14 cellular contexts compared by ENCODE assay signal in genomic region chr13:50942630-50943311, GRCh38. TPM values are rescaled to one million over a fixed set of nuclear protein-coding genes. Genes with fewer than 3 reads are reported as not detected.
DNase-seq lines count a peak whose midpoint lies in the region; ATAC-seq and TF ChIP-seq lines count a peak whose summit lies in the region.
"Had no signal": no experiment of that assay in that cellular context is flagged by ENCODE, and none has a peak within 500 bp of the region (broad histone marks: within the 10 kb centered on the region; RNA-seq: fewer than 3 reads in every experiment).

No MANE protein-coding gene starts in this region.

- no peak for TF ChIP-seq CTCF in WTC11 (IDR thresholded peaks at IDR 0.05)

- no peak for DNase-seq in activated naive CD4-positive, alpha-beta T cell treated with anti-CD3 and anti-CD28 coated beads, Interleukin-2, amount 50 U/mL, for 72 hours (ENCODE audit: low spot score in 2 of 2)
- no peak for DNase-seq in activated naive CD4-positive, alpha-beta T cell treated with anti-CD3 and anti-CD28 coated beads, Interleukin-2, amount 10 ng/mL, durations not matched to agents 7 days and 5 days
- DNase-seq in WTC11 (ENCODE audit: low spot score), result no peak
- peak; percentile 3 for DNase-seq in iPS DF 19.7 (ENCODE audit: low read depth, low spot score)
- DNase-seq in stimulated activated naive CD8-positive, alpha-beta T cell treated with anti-CD3 and anti-CD28 coated beads, Interleukin-15, amount 100 ng/mL, for 72 hours, result no peak
- no peak for DNase-seq in activated gamma-delta T cell treated with Interleukin-2 at 50 U/mL for 16 hours
- DNase-seq: EL; H9; KG1; NCI-H1092; NCI-H2107; NCI-H69; NK-92 treated with Interleukin-12 subunit alpha and Interleukin-12 subunit beta, amount 100 ng/mL, for 24 hours had no signal

- no peaks in the 10 kb centered on the region for H3K4me1 Mint-ChIP-seq in activated naive CD4-positive, alpha-beta T cell treated with anti-CD3 and anti-CD28 coated beads, Interleukin-2, amount 10 ng/mL, durations not matched to agents 7 days and 5 days
- peaks cover 6% of the 10 kb centered on the region for H3K4me1 Mint-ChIP-seq in WTC11
- peaks cover 18% of the 10 kb centered on the region for H3K4me1 Mint-ChIP-seq in stimulated activated naive CD8-positive, alpha-beta T cell treated with anti-CD3 and anti-CD28 coated beads, Interleukin-15, amount 100 ng/mL, for 72 hours

- CTCF ChIA-PET in activated naive CD4-positive, alpha-beta T cell treated with anti-CD3 and anti-CD28 coated beads, Interleukin-2, amount 10 ng/mL, durations not matched to agents 7 days and 5 days (lab: Charles Lee), result no interaction called here
- CTCF ChIA-PET in WTC11 (lab: Charles Lee), result no interaction called here

- peak; percentile 29 to 34 for ATAC-seq in activated naive CD4-positive, alpha-beta T cell treated with anti-CD3 and anti-CD28 coated beads, Interleukin-2, amount 50 U/mL, for 72 hours
- peak; percentile 80 for ATAC-seq in WTC11
- ATAC-seq in stimulated activated naive CD8-positive, alpha-beta T cell treated with anti-CD3 and anti-CD28 coated beads, Interleukin-15, amount 100 ng/mL, for 72 hours, result peak; percentile 67
- ATAC-seq in GM18861 (IDR thresholded peaks at IDR 0.05; ENCODE audit: unreplicated experiment), result no peak

- no peaks in the 10 kb centered on the region for H3K27me3 Mint-ChIP-seq in activated naive CD4-positive, alpha-beta T cell treated with anti-CD3 and anti-CD28 coated beads, Interleukin-2, amount 10 ng/mL, durations not matched to agents 7 days and 5 days
- H3K27me3 Mint-ChIP-seq in WTC11 (ENCODE audit: low read depth), result no peaks in the 10 kb centered on the region
- no peaks in the 10 kb centered on the region for H3K27me3 Mint-ChIP-seq in stimulated activated naive CD8-positive, alpha-beta T cell treated with anti-CD3 and anti-CD28 coated beads, Interleukin-15, amount 100 ng/mL, for 72 hours

- H3K36me3 Mint-ChIP-seq in activated naive CD4-positive, alpha-beta T cell treated with anti-CD3 and anti-CD28 coated beads, Interleukin-2, amount 50 U/mL, for 72 hours, result peaks cover 9 to 30% of the 10 kb centered on the region in 2 donors
- H3K36me3 Mint-ChIP-seq in activated naive CD4-positive, alpha-beta T cell treated with anti-CD3 and anti-CD28 coated beads, Interleukin-2, amount 10 ng/mL, durations not matched to agents 7 days and 5 days, result peaks cover 66% of the 10 kb centered on the region
- H3K36me3 Mint-ChIP-seq in WTC11, result peaks cover 12% of the 10 kb centered on the region

- peak overlapping the region in 1 of 2 donors; percentile 18 for H3K27ac Mint-ChIP-seq in activated naive CD4-positive, alpha-beta T cell treated with anti-CD3 and anti-CD28 coated beads, Interleukin-2, amount 50 U/mL, for 72 hours
- H3K27ac Mint-ChIP-seq in activated naive CD4-positive, alpha-beta T cell treated with anti-CD3 and anti-CD28 coated beads, Interleukin-2, amount 10 ng/mL, durations not matched to agents 7 days and 5 days, result no peak overlapping the region
- H3K27ac Mint-ChIP-seq in WTC11, result no peak overlapping the region
- H3K27ac Mint-ChIP-seq in stimulated activated naive CD8-positive, alpha-beta T cell treated with anti-CD3 and anti-CD28 coated beads, Interleukin-15, amount 100 ng/mL, for 72 hours, result peak overlapping the region; percentile 51 to 62

- POLR2A ChIA-PET in WTC11 (lab: Charles Lee), result no interaction called here

- no peak overlapping the region for H3K4me3 Mint-ChIP-seq in activated naive CD4-positive, alpha-beta T cell treated with anti-CD3 and anti-CD28 coated beads, Interleukin-2, amount 10 ng/mL, durations not matched to agents 7 days and 5 days
- H3K4me3 Mint-ChIP-seq in WTC11, result no peak overlapping the region
- H3K4me3 Mint-ChIP-seq in stimulated activated naive CD8-positive, alpha-beta T cell treated with anti-CD3 and anti-CD28 coated beads, Interleukin-15, amount 100 ng/mL, for 72 hours, result no peak overlapping the region
- H3K4me3 Mint-ChIP-seq: H9 had no signal

- no peaks in the 10 kb centered on the region for H3K9me3 Mint-ChIP-seq in activated naive CD4-positive, alpha-beta T cell treated with anti-CD3 and anti-CD28 coated beads, Interleukin-2, amount 50 U/mL, for 72 hours
- peaks cover under 1% of the 10 kb centered on the region for H3K9me3 Mint-ChIP-seq in activated naive CD4-positive, alpha-beta T cell treated with anti-CD3 and anti-CD28 coated beads, Interleukin-2, amount 10 ng/mL, durations not matched to agents 7 days and 5 days
- peaks cover 7% of the 10 kb centered on the region for H3K9me3 Mint-ChIP-seq in WTC11
- H3K9me3 Mint-ChIP-seq in stimulated activated naive CD8-positive, alpha-beta T cell treated with anti-CD3 and anti-CD28 coated beads, Interleukin-15, amount 100 ng/mL, for 72 hours, result no peaks in the 10 kb centered on the region

TF ChIP-seq in WTC11, 78 proteins besides CTCF, POLR2A, EP300 and RAD21:
- TF ChIP-seq FOXP1 (CRISPR knock-in tag; IDR thresholded peaks at IDR 0.05; ENCODE audit: borderline replicate concordance) (no peak), ATF6 (CRISPR knock-in tag; IDR thresholded peaks at IDR 0.05) (no peak), ZNF263 (CRISPR knock-in tag; IDR thresholded peaks at IDR 0.05; ENCODE audit: low read depth) (no peak)

RNA-seq across cellular contexts. Expression of gene RNASEH2B, which starts 33.2 kb away (rescaled TPM):
- 10 to 100 TPM; 39.2 to 65.0 TPM for total RNA-seq in activated naive CD4-positive, alpha-beta T cell treated with anti-CD3 and anti-CD28 coated beads, Interleukin-2, amount 50 U/mL, for 72 hours
- total RNA-seq in WTC11 (2021), result 27.3 to 33.3 TPM (median 30.3 TPM) in 3 replicates

Comparison
In these comparisons a context has a peak if more than half of its experiments do, and no peak if none do; other contexts are left out.
1. H3K27ac Mint-ChIP-seq: peak in stimulated activated naive CD8-positive, alpha-beta T cell treated with anti-CD3 and anti-CD28 coated beads, Interleukin-15, amount 100 ng/mL, for 72 hours (2 of 2); none in activated naive CD4-positive, alpha-beta T cell treated with anti-CD3 and anti-CD28 coated beads, Interleukin-2, amount 10 ng/mL, durations not matched to agents 7 days and 5 days (single experiment) and WTC11 (single experiment).